In the genomic region with DNA sequence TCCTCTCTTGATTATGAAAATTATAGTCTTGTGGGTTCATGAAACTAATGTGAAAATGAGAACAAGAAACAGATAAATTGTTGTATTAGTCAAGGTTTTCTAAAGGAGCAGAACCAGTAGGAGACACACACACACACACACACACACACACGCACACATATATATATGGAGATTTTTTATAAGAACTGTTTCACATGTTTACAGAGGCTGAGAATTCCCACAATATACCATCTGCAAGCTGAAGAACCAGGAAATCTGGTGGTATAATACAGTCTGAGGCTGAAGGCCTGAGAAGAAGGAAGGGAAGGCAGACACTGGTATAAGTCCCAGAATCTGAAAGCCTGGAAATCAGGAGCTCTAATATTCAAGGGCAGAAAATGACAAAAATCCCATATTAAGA, we compare ENCODE assay signal across 23 cellular contexts.
"Had no signal": no experiment of that assay in that cellular context is flagged by ENCODE, and none has a peak within 500 bp of the region (broad histone marks: within the 10 kb centered on the region; RNA-seq: fewer than 3 reads in every experiment).

No MANE protein-coding gene starts in this region.

- H3K27me3 ChIP-seq: left lung, ovary, right atrium auricular region, right lobe of liver, tibial nerve, uterus had no signal

- DNase-seq: hippocampal formation; kidney glomerular epithelial cell; left cardiac atrium; left lung; lower lobe of right lung; mammary epithelial cell; mesenchymal stem cell; naive thymus-derived CD4-positive, alpha-beta T cell; ovary; right lobe of liver; stimulated activated CD4-positive, alpha-beta T cell treated with anti-CD3 and anti-CD28 coated beads, Interleukin-1b, Interleukin-23, amount 100 ng/mL, for 48 hours; stimulated activated CD4-positive, alpha-beta T cell treated with anti-CD3 and anti-CD28 coated beads, Interleukin-2, amount 100 ng/mL, for 48 hours; stimulated activated CD4-positive, alpha-beta T cell treated with anti-CD3 and anti-CD28 coated beads, Interleukin-4, amount 100 ng/mL, for 4 hours; stimulated activated CD8-positive, alpha-beta memory T cell treated with anti-CD3 and anti-CD28 coated beads, Interleukin-4, amount 100 ng/mL, for 48 hours; stimulated activated naive CD4-positive, alpha-beta T cell treated with Interleukin-2 at 50 U/mL for 16 hours; stimulated activated naive CD8-positive, alpha-beta T cell treated with anti-CD3 and anti-CD28 coated beads, Interleukin-15, amount 100 ng/mL, for 72 hours; substantia nigra; uterus had no signal

- H3K4me1 ChIP-seq: left lung, lower lobe of right lung, right atrium auricular region, right lobe of liver, tibial nerve, uterus had no signal

- ATAC-seq: left cardiac atrium; left lung; lower lobe of right lung; naive thymus-derived CD4-positive, alpha-beta T cell; natural killer cell treated with Interleukin-12 subunit alpha and Interleukin-12 subunit beta and Interleukin-15 and Interleukin-18, amount 100 ng/mL, for 72 hours; right lobe of liver; stimulated activated memory B cell treated with anti-CD40 and anti-IgM and Interleukin-4, amounts not matched to agents 10 μg/mL and 1 μg/mL and 100 μg/mL, for 72 hours; stimulated activated naive CD8-positive, alpha-beta T cell treated with anti-CD3 and anti-CD28 coated beads, Interleukin-15, amount 100 ng/mL, for 72 hours had no signal

- H3K36me3 ChIP-seq: left lung, lower lobe of right lung, ovary, right atrium auricular region, right lobe of liver, tibial nerve, uterus had no signal

- H3K27ac ChIP-seq: left lung, lower lobe of right lung, ovary, right atrium auricular region, right lobe of liver, tibial nerve, uterus had no signal

- H3K9me3 ChIP-seq: left lung, lower lobe of right lung, ovary, right atrium auricular region, right lobe of liver, tibial nerve, uterus had no signal

- H3K4me3 ChIP-seq: left lung, lower lobe of right lung, ovary, right atrium auricular region, right lobe of liver, smooth muscle cell, tibial nerve, uterus had no signal

- H3K4me2 ChIP-seq: smooth muscle cell had no signal
